In genomic region chr10:26697922-26698608, GRCh38 we compare ENCODE assay signal across 8 cellular contexts. TPM values are rescaled to one million over a fixed set of nuclear protein-coding genes. Genes with fewer than 3 reads are reported as not detected.
DNase-seq lines count a peak whose midpoint lies in the region; ATAC-seq lines count a peak whose summit lies in the region.

No MANE protein-coding gene starts in this region.

- peaks cover 54% of the 10 kb centered on the region for H3K79me2 ChIP-seq in ACC112 (ENCODE audit: control insufficient read depth, insufficient read depth, low read length, unreplicated experiment)

- peaks cover 25% of the 10 kb centered on the region for H3K36me3 Mint-ChIP-seq in activated T-helper 1 cell treated with anti-CD3 and anti-CD28 coated beads, Interleukin-12 subunit alpha, Interleukin-12 subunit beta, Interleukin-2, Interleukin-4 antibody, amounts not matched to agents 30 ng/mL and 10 ng/mL and 1 ng/mL, durations not matched to agents 14 hours and 24 hours and 36 hours (ENCODE audit: low read depth)
- H3K36me3 Mint-ChIP-seq in stimulated activated naive CD8-positive, alpha-beta T cell treated with anti-CD3 and anti-CD28 coated beads, Interleukin-15, Interleukin-2, amounts not matched to agents 100 ng/mL and 50 ng/mL, for 24 hours (ENCODE audit: low read depth) = peaks cover 44% of the 10 kb centered on the region

- H3K27ac Mint-ChIP-seq in activated T-helper 1 cell treated with anti-CD3 and anti-CD28 coated beads, Interleukin-12 subunit alpha, Interleukin-12 subunit beta, Interleukin-2, Interleukin-4 antibody, amounts not matched to agents 30 ng/mL and 10 ng/mL and 1 ng/mL, durations not matched to agents 14 hours and 24 hours and 36 hours = peak overlapping the region; percentile 92
- H3K27ac Mint-ChIP-seq in stimulated activated naive CD8-positive, alpha-beta T cell treated with anti-CD3 and anti-CD28 coated beads, Interleukin-15, Interleukin-2, amounts not matched to agents 100 ng/mL and 50 ng/mL, for 24 hours = peak overlapping the region; percentile 97

- peak overlapping the region; percentile 98 for H3K4me3 ChIP-seq in ACC112 (ENCODE audit: low read depth, low read length)

- H3K27me3 Mint-ChIP-seq in activated T-helper 1 cell treated with anti-CD3 and anti-CD28 coated beads, Interleukin-12 subunit alpha, Interleukin-12 subunit beta, Interleukin-2, Interleukin-4 antibody, amounts not matched to agents 30 ng/mL and 10 ng/mL and 1 ng/mL, durations not matched to agents 14 hours and 24 hours and 36 hours (ENCODE audit: insufficient read depth) = no peaks in the 10 kb centered on the region
- no peaks in the 10 kb centered on the region for H3K27me3 Mint-ChIP-seq in stimulated activated naive CD8-positive, alpha-beta T cell treated with anti-CD3 and anti-CD28 coated beads, Interleukin-15, Interleukin-2, amounts not matched to agents 100 ng/mL and 50 ng/mL, for 24 hours

- peak overlapping the region; percentile 100 for H3K4me3 Mint-ChIP-seq in activated T-helper 1 cell treated with anti-CD3 and anti-CD28 coated beads, Interleukin-12 subunit alpha, Interleukin-12 subunit beta, Interleukin-2, Interleukin-4 antibody, amounts not matched to agents 30 ng/mL and 10 ng/mL and 1 ng/mL, durations not matched to agents 14 hours and 24 hours and 36 hours
- peak overlapping the region; percentile 96 for H3K4me3 Mint-ChIP-seq in stimulated activated naive CD8-positive, alpha-beta T cell treated with anti-CD3 and anti-CD28 coated beads, Interleukin-15, Interleukin-2, amounts not matched to agents 100 ng/mL and 50 ng/mL, for 24 hours

- peaks cover 34% of the 10 kb centered on the region for H3K4me1 Mint-ChIP-seq in activated T-helper 1 cell treated with anti-CD3 and anti-CD28 coated beads, Interleukin-12 subunit alpha, Interleukin-12 subunit beta, Interleukin-2, Interleukin-4 antibody, amounts not matched to agents 30 ng/mL and 10 ng/mL and 1 ng/mL, durations not matched to agents 14 hours and 24 hours and 36 hours (ENCODE audit: low read depth)
- peaks cover 40% of the 10 kb centered on the region for H3K4me1 Mint-ChIP-seq in stimulated activated naive CD8-positive, alpha-beta T cell treated with anti-CD3 and anti-CD28 coated beads, Interleukin-15, Interleukin-2, amounts not matched to agents 100 ng/mL and 50 ng/mL, for 24 hours (ENCODE audit: low read depth)

- peak overlapping the region; percentile 84 for H2AFZ ChIP-seq in ACC112 (ENCODE audit: low read length, unreplicated experiment)

- no peaks in the 10 kb centered on the region for H3K9me3 Mint-ChIP-seq in activated T-helper 1 cell treated with anti-CD3 and anti-CD28 coated beads, Interleukin-12 subunit alpha, Interleukin-12 subunit beta, Interleukin-2, Interleukin-4 antibody, amounts not matched to agents 30 ng/mL and 10 ng/mL and 1 ng/mL, durations not matched to agents 14 hours and 24 hours and 36 hours
- no peaks in the 10 kb centered on the region for H3K9me3 Mint-ChIP-seq in stimulated activated naive CD8-positive, alpha-beta T cell treated with anti-CD3 and anti-CD28 coated beads, Interleukin-15, Interleukin-2, amounts not matched to agents 100 ng/mL and 50 ng/mL, for 24 hours

- peaks cover 4% of the 10 kb centered on the region for H3K4me1 ChIP-seq in ACC112 (ENCODE audit: control insufficient read depth, insufficient read depth, low read length, unreplicated experiment)

- H3K27ac ChIP-seq in ACC112 (ENCODE audit: low read depth, low read length) = no peak overlapping the region

- intact Hi-C loops in activated T-helper 1 cell treated with anti-CD3 and anti-CD28 coated beads, Interleukin-12 subunit alpha, Interleukin-12 subunit beta, Interleukin-2, Interleukin-4 antibody, amounts not matched to agents 30 ng/mL and 10 ng/mL and 1 ng/mL, durations not matched to agents 14 hours and 24 hours and 36 hours (cut with micrococcal nuclease) = loop anchor here (1.0 to 5.0 kb wide), 6 partner anchors 39 to 545 kb away; partner anchors contain the start of genes MASTL and YME1L1

- peak; percentile 1 for ATAC-seq in GM21529 (IDR thresholded peaks at IDR 0.05; ENCODE audit: unreplicated experiment)
- no peak for ATAC-seq in HG03175 (IDR thresholded peaks at IDR 0.05; ENCODE audit: unreplicated experiment)

- H3K27me3 ChIP-seq in ACC112 (ENCODE audit: insufficient read depth, low read length) = no peaks in the 10 kb centered on the region

- no peaks in the 10 kb centered on the region for H3K36me3 ChIP-seq in ACC112 (ENCODE audit: insufficient read depth, low read length)

- DNase-seq in activated T-helper 1 cell treated with anti-CD3 and anti-CD28 coated beads, Interleukin-12 subunit alpha, Interleukin-12 subunit beta, Interleukin-2, Interleukin-4 antibody, amounts not matched to agents 30 ng/mL and 10 ng/mL and 1 ng/mL, durations not matched to agents 14 hours and 24 hours and 36 hours (ENCODE audit: low spot score) = no peak
- DNase-seq in iPS-NIHi11 (ENCODE audit: low spot score) (peak; percentile 15), glomerular visceral epithelial cell (ENCODE audit: extremely low spot score) (no peak)
- DNase-seq in activated effector memory CD4-positive, alpha-beta T cell treated with anti-CD3 and anti-CD28 coated beads, Interleukin-2, amount 50 U/mL, for 16 hours = no peak

RNA-seq across cellular contexts. Expression of gene PDSS1, which starts 0.6 kb away (rescaled TPM):
- 39.3 and 43.1 TPM in 2 replicates for total RNA-seq in activated T-helper 1 cell treated with anti-CD3 and anti-CD28 coated beads, Interleukin-12 subunit alpha, Interleukin-12 subunit beta, Interleukin-2, Interleukin-4 antibody, amounts not matched to agents 30 ng/mL and 10 ng/mL and 1 ng/mL, durations not matched to agents 14 hours and 24 hours and 36 hours
